In the genomic region with DNA sequence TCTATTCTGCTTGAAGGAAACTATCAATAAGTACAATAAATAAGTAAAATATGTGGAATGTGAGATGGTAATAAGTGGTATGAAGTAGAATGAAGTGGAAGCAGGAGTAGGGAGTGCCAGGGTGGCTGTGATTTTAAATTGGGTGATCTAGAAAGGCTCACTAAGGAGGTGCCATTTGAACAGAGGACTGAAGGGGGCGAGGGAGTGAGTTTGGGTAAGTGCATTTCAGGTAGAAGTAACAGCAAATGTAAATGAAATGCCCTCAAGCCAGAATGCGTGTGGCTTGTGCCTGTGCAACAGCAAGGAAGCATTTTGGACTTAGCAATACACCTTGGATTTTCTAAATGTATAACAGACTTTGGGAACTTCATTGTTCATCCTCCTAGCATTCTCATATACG, we compare ENCODE assay signal across 24 cellular contexts.
DNase-seq lines count a peak whose midpoint lies in the region; ATAC-seq and TF ChIP-seq lines count a peak whose summit lies in the region.
"Had no signal": no experiment of that assay in that cellular context is flagged by ENCODE, and none has a peak within 500 bp of the region (broad histone marks: within the 10 kb centered on the region; RNA-seq: fewer than 3 reads in every experiment).

No MANE protein-coding gene starts in this region.

- peaks cover 8% of the 10 kb centered on the region for H3K9me3 Mint-ChIP-seq in mesothelial cell of epicardium
- H3K9me3 Mint-ChIP-seq: activated CD4-positive, alpha-beta memory T cell treated with anti-CD3 and anti-CD28 coated beads, Interleukin-2, amount 10 ng/mL, durations not matched to agents 7 days and 5 days had no signal

- H3K4me1 ChIP-seq in DOHH2 (ENCODE audit: control insufficient read depth, low read length) = peaks cover 21% of the 10 kb centered on the region
- H3K4me1 ChIP-seq: tibial nerve had no signal

- DNase-seq in HEK293T (ENCODE audit: extremely low spot score) (peak; percentile 15), cardiac fibroblast (ENCODE audit: low read depth in 2 of 2) (no peak), mesothelial cell of epicardium (ENCODE audit: low spot score in 2 of 2, unreplicated experiment in 2 of 2) (no peak), SHP77 treated with DMSO at 0.1 percent for 48 hours (lab: John Stamatoyannopoulos, UW) (no peak)
- DNase-seq: activated CD4-positive, alpha-beta memory T cell treated with anti-CD3 and anti-CD28 coated beads, Interleukin-2, amount 10 ng/mL, durations not matched to agents 7 days and 5 days; activated naive CD4-positive, alpha-beta T cell treated with anti-CD3 and anti-CD28 coated beads, Interleukin-2, amount 50 U/mL, for 16 hours; activated T-cell treated with anti-CD3 and anti-CD28 coated beads, Interleukin-2, amount 50 U/mL, for 4 hours; aorta; Calu3; HFFc6; kidney; mammary epithelial cell; naive B cell; NCI-H526; posterior cingulate gyrus; stimulated activated CD4-positive, alpha-beta T cell treated with anti-CD3 and anti-CD28 coated beads, Interleukin-1b, Interleukin-23, amount 100 ng/mL, for 48 hours; stimulated activated naive CD8-positive, alpha-beta T cell treated with anti-CD3 and anti-CD28 coated beads, Interleukin-15, Interleukin-2, amounts not matched to agents 100 U/mL and 50 U/mL, for 24 hours; T-helper 17 cell; WERI-Rb-1 had no signal

- H3F3A ChIP-seq in DOHH2 (ENCODE audit: control insufficient read depth, insufficient read depth) = no peaks in the 10 kb centered on the region

- TF ChIP-seq CTCF in DOHH2 (IDR thresholded peaks at IDR 0.05; ENCODE audit: low read depth, low read length, poor library complexity, severe bottlenecking) (peak; percentile 56), cardiac fibroblast (IDR thresholded peaks at IDR 0.05; ENCODE audit: low read depth, low read length) (peak; percentile 10), mesothelial cell of epicardium (IDR thresholded peaks at IDR 0.05; ENCODE audit: unreplicated experiment) (peak; percentile 15)

- H3K4me1 Mint-ChIP-seq in mesothelial cell of epicardium = no peaks in the 10 kb centered on the region
- H3K4me1 Mint-ChIP-seq: activated CD4-positive, alpha-beta memory T cell treated with anti-CD3 and anti-CD28 coated beads, Interleukin-2, amount 10 ng/mL, durations not matched to agents 7 days and 5 days; IgD-negative memory B cell; T-helper 17 cell had no signal

- H3K36me3 ChIP-seq in DOHH2 (ENCODE audit: control insufficient read depth, low read length) = no peaks in the 10 kb centered on the region
- H3K36me3 ChIP-seq: tibial nerve, WERI-Rb-1 had no signal

- no peaks in the 10 kb centered on the region for H4K20me1 ChIP-seq in DOHH2 (ENCODE audit: control insufficient read depth, insufficient read depth, low read depth, low read length)

- ATAC-seq in HG02610 (IDR thresholded peaks at IDR 0.05; ENCODE audit: unreplicated experiment) (no peak), GM18519 (IDR thresholded peaks at IDR 0.05; ENCODE audit: low FRiP score, unreplicated experiment) (no peak)
- ATAC-seq: activated T-cell treated with anti-CD3 and anti-CD28 coated beads, Interleukin-2, amount 50 U/mL, for 4 hours; stimulated activated naive CD8-positive, alpha-beta T cell treated with anti-CD3 and anti-CD28 coated beads, Interleukin-15, Interleukin-2, amounts not matched to agents 100 U/mL and 50 U/mL, for 24 hours; T-helper 17 cell had no signal

- CTCF ChIA-PET in HEK293T (lab: Yijun Ruan, JAX) = no interaction called here

- no peaks in the 10 kb centered on the region; the same call in 1 of the 2 replicates for H3K9me3 ChIP-seq in DOHH2 (ENCODE audit: control insufficient read depth, insufficient read depth, low read length)

- H3K27ac Mint-ChIP-seq in mesothelial cell of epicardium = no peak overlapping the region
- H3K27ac Mint-ChIP-seq: activated CD4-positive, alpha-beta memory T cell treated with anti-CD3 and anti-CD28 coated beads, Interleukin-2, amount 10 ng/mL, durations not matched to agents 7 days and 5 days; HFFc6; IgD-negative memory B cell; naive B cell; T-helper 17 cell had no signal

- H3K79me2 ChIP-seq in DOHH2 (ENCODE audit: control insufficient read depth, low read length) = no peaks in the 10 kb centered on the region

- H3K27me3 ChIP-seq in DOHH2 (ENCODE audit: control insufficient read depth, low read length) = no peaks in the 10 kb centered on the region
- H3K27me3 ChIP-seq: tibial nerve had no signal

- no peak overlapping the region for H3K4me3 Mint-ChIP-seq in mesothelial cell of epicardium
- H3K4me3 Mint-ChIP-seq: activated CD4-positive, alpha-beta memory T cell treated with anti-CD3 and anti-CD28 coated beads, Interleukin-2, amount 10 ng/mL, durations not matched to agents 7 days and 5 days; activated T-cell treated with anti-CD3 and anti-CD28 coated beads, Interleukin-2, amount 50 U/mL, for 4 hours; HFFc6; IgD-negative memory B cell; naive B cell; T-helper 17 cell had no signal

- H3K4me3 ChIP-seq in DOHH2 (ENCODE audit: low read length) (no peak overlapping the region), cardiac fibroblast (replicated peaks in 1 of 2; ENCODE audit: low read depth in 2 of 2, low read length in 2 of 2) (no peak overlapping the region)
- H3K4me3 ChIP-seq: tibial nerve had no signal

- no peak overlapping the region for H3K4me2 ChIP-seq in DOHH2 (ENCODE audit: low read length)

- H3K36me3 Mint-ChIP-seq in mesothelial cell of epicardium = no peaks in the 10 kb centered on the region
- H3K36me3 Mint-ChIP-seq: IgD-negative memory B cell had no signal

- no peak overlapping the region for H3K27ac ChIP-seq in DOHH2 (ENCODE audit: low read depth, low read length)
- H3K27ac ChIP-seq: tibial nerve, WERI-Rb-1 had no signal

- POLR2A ChIA-PET in HEK293T (lab: Yijun Ruan, JAX) = no interaction called here

- no peaks in the 10 kb centered on the region for H3K9me2 ChIP-seq in DOHH2 (replicated peaks; ENCODE audit: control insufficient read depth, low read length)

- peaks cover 3% of the 10 kb centered on the region for H3K27me3 Mint-ChIP-seq in mesothelial cell of epicardium (ENCODE audit: low read depth)
- H3K27me3 Mint-ChIP-seq: activated CD4-positive, alpha-beta memory T cell treated with anti-CD3 and anti-CD28 coated beads, Interleukin-2, amount 10 ng/mL, durations not matched to agents 7 days and 5 days; IgD-negative memory B cell; T-helper 17 cell had no signal

TF ChIP-seq in HEK293T, 16 proteins besides CTCF, POLR2A, EP300 and RAD21:
- TF ChIP-seq TARDBP (IDR thresholded peaks at IDR 0.05) = no peak
- no peak for TF ChIP-seq ARNT (IDR thresholded peaks at IDR 0.05)
- TF ChIP-seq BHLHE40 (IDR thresholded peaks at IDR 0.05; ENCODE audit: borderline replicate concordance) = no peak
- TF ChIP-seq, protein P1, sequence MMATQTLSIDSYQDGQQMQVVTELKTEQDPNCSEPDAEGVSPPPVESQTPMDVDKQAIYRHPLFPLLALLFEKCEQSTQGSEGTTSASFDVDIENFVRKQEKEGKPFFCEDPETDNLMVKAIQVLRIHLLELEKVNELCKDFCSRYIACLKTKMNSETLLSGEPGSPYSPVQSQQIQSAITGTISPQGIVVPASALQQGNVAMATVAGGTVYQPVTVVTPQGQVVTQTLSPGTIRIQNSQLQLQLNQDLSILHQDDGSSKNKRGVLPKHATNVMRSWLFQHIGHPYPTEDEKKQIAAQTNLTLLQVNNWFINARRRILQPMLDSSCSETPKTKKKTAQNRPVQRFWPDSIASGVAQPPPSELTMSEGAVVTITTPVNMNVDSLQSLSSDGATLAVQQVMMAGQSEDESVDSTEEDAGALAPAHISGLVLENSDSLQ (IDR thresholded peaks at IDR 0.05) = no peak
- TF ChIP-seq CTBP1 (IDR thresholded peaks at IDR 0.05; ENCODE audit: borderline replicate concordance) = no peak
- TF ChIP-seq LEF1 (IDR thresholded peaks at IDR 0.05; ENCODE audit: borderline replicate concordance) = no peak
- no peak for TF ChIP-seq SP1 (IDR thresholded peaks at IDR 0.05)
- TF ChIP-seq ZNF384 (IDR thresholded peaks at IDR 0.05) = no peak
- TF ChIP-seq FOXK2 (IDR thresholded peaks at IDR 0.05) = no peak
- TF ChIP-seq FOXM1 (IDR thresholded peaks at IDR 0.05; ENCODE audit: borderline replicate concordance) = no peak
- TF ChIP-seq ELF4 (IDR thresholded peaks at IDR 0.05) = no peak
- no peak for TF ChIP-seq HDGF (IDR thresholded peaks at IDR 0.05; ENCODE audit: borderline replicate concordance)
- no peak for TF ChIP-seq NFRKB (IDR thresholded peaks at IDR 0.05)
- no peak for TF ChIP-seq L3MBTL2 (conservative IDR thresholded peaks at IDR 0.05)
- no peak for TF ChIP-seq SUZ12 (IDR thresholded peaks at IDR 0.05)
- TF ChIP-seq FOXA1 (IDR thresholded peaks at IDR 0.05) = no peak
TF ChIP-seq in HEK293T: peak in this region for 0.
